In genomic region chr3:156674046-156674910, GRCh38 we compare ENCODE assay signal across 1 cellular context.
TF ChIP-seq lines count a peak whose summit lies in the region.

TSS of gene TIPARP (plus strand) at chr3:156674590. CDS start at chr3:156677698, 3,108 bp downstream.

TF ChIP-seq in HEK293, 187 proteins besides CTCF, POLR2A, EP300 and RAD21 (continued from another document and continues in another):
- TF ChIP-seq ZNF426 (tag by site-specific recombination; IDR thresholded peaks at IDR 0.05) = no peak
- TF ChIP-seq ZFP37 (tag by site-specific recombination; IDR thresholded peaks at IDR 0.05) = peak; percentile 96
- no peak; the same call in 1 of the 2 replicates for TF ChIP-seq ZNF777 (tag by site-specific recombination; IDR thresholded peaks at IDR 0.05; ENCODE audit: borderline replicate concordance)
- no peak for TF ChIP-seq ZNF175 (tag by site-specific recombination; IDR thresholded peaks at IDR 0.05)
- no peak for TF ChIP-seq HOXA7 (CRISPR knock-in tag; IDR thresholded peaks at IDR 0.05; ENCODE audit: borderline replicate concordance)
- TF ChIP-seq ZNF416 (tag by site-specific recombination; IDR thresholded peaks at IDR 0.05) = no peak
- TF ChIP-seq PRDM10 (tag by site-specific recombination; IDR thresholded peaks at IDR 0.05) = peak; percentile 67; the same call in 1 of the 2 replicates
- TF ChIP-seq ZNF121 (tag by site-specific recombination; IDR thresholded peaks at IDR 0.05) = 0 out of 2 replicates have a peak, but pooled peaks have one; percentile 47
- peak; percentile 89; the same call in 1 of the 2 replicates for TF ChIP-seq TRIM28 (IDR thresholded peaks at IDR 0.05; ENCODE audit: borderline replicate concordance, low read length)
- TF ChIP-seq ZNF521 (tag by site-specific recombination; IDR thresholded peaks at IDR 0.05) = no peak
- TF ChIP-seq GLIS1 (tag by site-specific recombination; IDR thresholded peaks at IDR 0.05) = peak; percentile 63
- TF ChIP-seq ZNF449 (tag by site-specific recombination; IDR thresholded peaks at IDR 0.05) = no peak
- no peak for TF ChIP-seq ZSCAN18 (tag by site-specific recombination; IDR thresholded peaks at IDR 0.05)
- no peak for TF ChIP-seq ZNF292 (tag by site-specific recombination; IDR thresholded peaks at IDR 0.05; ENCODE audit: borderline replicate concordance, low read depth)
- TF ChIP-seq ZNF366 (tag by site-specific recombination; conservative IDR thresholded peaks at IDR 0.05) = peak; percentile 55
- peak; percentile 94 for TF ChIP-seq ZNF501 (tag by site-specific recombination; IDR thresholded peaks at IDR 0.05)
- peak; percentile 37 for TF ChIP-seq ZNF654 (tag by site-specific recombination; IDR thresholded peaks at IDR 0.05; ENCODE audit: low read depth)
- TF ChIP-seq TSHZ1 (tag by site-specific recombination; IDR thresholded peaks at IDR 0.05; ENCODE audit: borderline replicate concordance) = no peak
- TF ChIP-seq GFI1B (tag by site-specific recombination; IDR thresholded peaks at IDR 0.05) = no peak
- no peak for TF ChIP-seq TCF7L2 (IDR thresholded peaks at IDR 0.05; ENCODE audit: borderline replicate concordance, low read depth, low read length)
- TF ChIP-seq ZNF362 (tag by site-specific recombination; IDR thresholded peaks at IDR 0.05) = no peak
- TF ChIP-seq PRDM4 (tag by site-specific recombination; IDR thresholded peaks at IDR 0.05) = peak; percentile 24
- TF ChIP-seq GLIS2 (tag by site-specific recombination; IDR thresholded peaks at IDR 0.05) = peak; percentile 99
- TF ChIP-seq ELK4 (IDR thresholded peaks at IDR 0.05; ENCODE audit: borderline replicate concordance, low read depth, low read length) = no peak; the same call in 1 of the 2 replicates
- TF ChIP-seq ZNF26 (tag by site-specific recombination; IDR thresholded peaks at IDR 0.05) = no peak
- TF ChIP-seq ZNF148 (tag by site-specific recombination; IDR thresholded peaks at IDR 0.05; ENCODE audit: borderline replicate concordance) = no peak
- TF ChIP-seq ZBTB10 (tag by site-specific recombination; IDR thresholded peaks at IDR 0.05) = no peak
- TF ChIP-seq ZNF664 (tag by site-specific recombination; IDR thresholded peaks at IDR 0.05) = no peak
- TF ChIP-seq PBX3 (CRISPR knock-in tag; IDR thresholded peaks at IDR 0.05) = peak; percentile 22; the same call in 1 of the 2 replicates
